In the genomic region with DNA sequence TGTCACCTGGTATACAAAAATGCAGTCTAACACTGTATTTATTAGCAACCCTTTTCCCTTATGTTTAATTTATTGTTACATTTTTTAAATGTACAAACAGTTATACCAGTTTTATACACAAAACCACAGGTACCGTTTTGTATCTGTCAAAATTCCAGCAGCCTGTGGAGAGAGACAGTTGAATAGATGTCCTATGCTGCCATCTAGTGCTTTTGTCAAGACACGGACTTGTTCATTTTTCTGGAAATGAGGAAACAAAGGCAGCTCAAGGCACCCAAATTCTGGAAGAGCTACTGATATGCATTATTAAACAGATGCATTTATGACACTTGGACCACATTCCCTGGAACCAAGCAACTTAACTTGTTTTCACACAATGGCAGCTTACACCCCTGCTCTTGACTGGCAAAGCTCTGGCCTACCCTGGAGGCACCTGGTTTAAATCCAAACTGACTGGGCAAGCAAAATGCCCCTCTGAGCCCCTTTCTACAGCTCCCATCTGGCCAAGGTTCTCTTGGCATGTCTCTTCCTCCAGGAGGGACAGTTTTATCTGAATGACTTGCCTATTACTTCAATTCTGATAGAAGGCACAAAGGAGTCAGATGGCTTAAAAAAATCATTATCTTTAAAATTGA, we compare ENCODE assay signal across 9 cellular contexts.
DNase-seq lines count a peak whose midpoint lies in the region; ATAC-seq, FAIRE-seq and TF ChIP-seq lines count a peak whose summit lies in the region.
"Had no signal": no experiment of that assay in that cellular context is flagged by ENCODE, and none has a peak within 500 bp of the region (broad histone marks: within the 10 kb centered on the region; RNA-seq: fewer than 3 reads in every experiment).

No MANE protein-coding gene starts in this region.

- POLR2A ChIA-PET in MCF 10A (lab: Yijun Ruan, JAX) = interaction anchor here (0.6 to 2.1 kb wide), 7 partner anchors 56 to 667 kb away, joined by 3 to 5 read pairs (median 3); no protein-coding TSS in a partner anchor

- H3K27ac Mint-ChIP-seq in MCF 10A (ENCODE audit: low read depth, unreplicated experiment) = no peak overlapping the region
- H3K27ac Mint-ChIP-seq: T-helper 1 cell treated with Interleukin-12 subunit alpha and Interleukin-12 subunit beta and Interleukin-4 antibody, amounts not matched to agents 30 μg/mL and 1 μg/mL, for 36 hours had no signal

- H3K4me3 ChIP-seq in kidney (ENCODE audit: low read length in 2 of 2) (no peak overlapping the region), upper lobe of right lung (no peak overlapping the region)

- H3K27me3 ChIP-seq in upper lobe of right lung = no peaks in the 10 kb centered on the region

- CTCF ChIA-PET in MCF 10A (lab: Yijun Ruan, JAX) = interaction anchor here (0.5 to 5.6 kb wide), 81 partner anchors 9 to 1577 kb away, joined by 3 to 59 read pairs (median 4); no protein-coding TSS in a partner anchor

- H3K4me3 Mint-ChIP-seq in MCF 10A (ENCODE audit: unreplicated experiment) = no peak overlapping the region
- H3K4me3 Mint-ChIP-seq: T-helper 1 cell treated with Interleukin-12 subunit alpha and Interleukin-12 subunit beta and Interleukin-4 antibody, amounts not matched to agents 30 μg/mL and 1 μg/mL, for 36 hours had no signal

- BruUV-seq in MCF 10A (replicated peaks; lab: Mats Ljungman, UMichigan) = no TSS peak

- DNase-seq in DMS79 treated with DMSO at 0.1 percent for 48 hours (lab: John Stamatoyannopoulos, UW) (peak; percentile 73), NCI-H446 (lab: John Stamatoyannopoulos, UW) (peak; percentile 90 to 93), MCF 10A (ENCODE audit: unreplicated experiment) (peak; percentile 72), kidney (no peak), upper lobe of right lung (no peak)

- TF ChIP-seq CTCF in MCF 10A (IDR thresholded peaks at IDR 0.05; ENCODE audit: unreplicated experiment) (peak; percentile 54), kidney (IDR thresholded peaks at IDR 0.05; ENCODE audit: borderline replicate concordance, extremely low read depth, insufficient read depth) (peak; percentile 56), upper lobe of right lung (IDR thresholded peaks at IDR 0.05) (peak; percentile 58)

- H3K9me3 ChIP-seq in kidney (ENCODE audit: control insufficient read depth in 1 of 2, low read length in 2 of 2) (no peaks in the 10 kb centered on the region), upper lobe of right lung (no peaks in the 10 kb centered on the region)

- peak; percentile 58 for FAIRE-seq in kidney (lab: Jason Lieb, UNC)

- H3K4me1 Mint-ChIP-seq in MCF 10A (ENCODE audit: insufficient read depth, unreplicated experiment) = peaks cover 4% of the 10 kb centered on the region

- ATAC-seq in HG02884 (IDR thresholded peaks at IDR 0.05; ENCODE audit: unreplicated experiment) (peak; percentile 64), upper lobe of right lung (peak; percentile 74), HG03139 (IDR thresholded peaks at IDR 0.05; ENCODE audit: unreplicated experiment) (no peak), GM21825 (IDR thresholded peaks at IDR 0.05; ENCODE audit: unreplicated experiment) (no peak)

- H3K4me1 ChIP-seq in kidney (ENCODE audit: control insufficient read depth in 1 of 2, insufficient read depth in 1 of 2, low read depth in 1 of 2, low read length in 2 of 2) (no peaks in the 10 kb centered on the region), upper lobe of right lung (no peaks in the 10 kb centered on the region)

- no peaks in the 10 kb centered on the region for H3K27me3 Mint-ChIP-seq in MCF 10A (ENCODE audit: insufficient read depth, unreplicated experiment)

- H3K27ac ChIP-seq in kidney (ENCODE audit: low read depth in 2 of 2, low read length in 2 of 2) (no peak overlapping the region), upper lobe of right lung (no peak overlapping the region)

- intact Hi-C loops in MCF 10A (cut with micrococcal nuclease) = loop anchor here (1.0 to 10.0 kb wide), 7 partner anchors 56 to 1460 kb away; a partner anchor contains a TSS
- intact Hi-C loops in kidney (cut with DNase I) = loop anchor here (10.0 kb wide), 2 partner anchors 670 to 1460 kb away; no protein-coding TSS in a partner anchor
- intact Hi-C loops in upper lobe of right lung (cut with DNase I) = no loop called here

- H3K36me3 ChIP-seq in kidney (ENCODE audit: control insufficient read depth in 1 of 2, insufficient read depth in 2 of 2, low read length in 2 of 2) (no peaks in the 10 kb centered on the region), upper lobe of right lung (no peaks in the 10 kb centered on the region)

- no peaks in the 10 kb centered on the region for H3K9me3 Mint-ChIP-seq in MCF 10A (ENCODE audit: unreplicated experiment)
- H3K9me3 Mint-ChIP-seq: T-helper 1 cell treated with Interleukin-12 subunit alpha and Interleukin-12 subunit beta and Interleukin-4 antibody, amounts not matched to agents 30 μg/mL and 1 μg/mL, for 36 hours had no signal

- no peaks in the 10 kb centered on the region for H3K36me3 Mint-ChIP-seq in MCF 10A (ENCODE audit: insufficient read depth, unreplicated experiment)

- H3K9ac ChIP-seq in kidney (ENCODE audit: low read length in 2 of 2) = no peak overlapping the region

Comparison
In these comparisons a context has a peak if more than half of its experiments do, and no peak if none do; other contexts are left out.
1. DNase-seq: peak in DMS79 treated with DMSO at 0.1 percent for 48 hours (single experiment), NCI-H446 (2 of 2) and MCF 10A (single experiment); none in kidney (single experiment) and upper lobe of right lung (single experiment).
2. ATAC-seq: peak in HG02884 (single experiment) and upper lobe of right lung (single experiment); none in HG03139 (single experiment) and GM21825 (single experiment).
3. Peak in every context shown above with its lines, with median percentiles within 50 percentile points of each other: CTCF ChIP-seq.